In genomic region chr4:7649741-7650531, GRCh38 we compare ENCODE assay signal across 8 cellular contexts.
DNase-seq lines count a peak whose midpoint lies in the region; TF ChIP-seq lines count a peak whose summit lies in the region.

No MANE protein-coding gene starts in this region.

- no TSS peak for BruUV-seq in A673 (replicated peaks; lab: Mats Ljungman, UMichigan)

- H3K4me3 ChIP-seq in AG09309 (ENCODE audit: control insufficient read depth, low read depth, low read length) (no peak overlapping the region), NB4 (ENCODE audit: low read depth, low read length) (no peak overlapping the region), A673 (ENCODE audit: low read depth, low read length, poor library complexity, severe bottlenecking) (no peak overlapping the region)

- intact Hi-C loops in A673 (cut with micrococcal nuclease; ENCODE audit: unreplicated experiment), result no loop called here

- H3K4me1 ChIP-seq in A673 (ENCODE audit: insufficient read depth, low read length, poor library complexity, severe bottlenecking), result no peaks in the 10 kb centered on the region

- TF ChIP-seq CTCF in AG09309 (IDR thresholded peaks at IDR 0.05; ENCODE audit: control insufficient read depth, insufficient read depth, low read depth, low read length, missing control alignments) (no peak), NB4 (IDR thresholded peaks at IDR 0.05; ENCODE audit: low read depth, low read length) (no peak), A673 (conservative IDR thresholded peaks at IDR 0.05; ENCODE audit: low read depth, low read length) (no peak)

- H3K36me3 ChIP-seq in A673 (ENCODE audit: insufficient read depth, low read length, poor library complexity, severe bottlenecking), result no peaks in the 10 kb centered on the region

- TF ChIP-seq POLR2A in NB4 (IDR thresholded peaks at IDR 0.05; ENCODE audit: extremely low read depth, insufficient read length), result no peak

- POLR2A ChIA-PET in A673 (lab: Charles Lee; ENCODE audit: low non-redundant PET), result no interaction called here

- H3K27me3 ChIP-seq in A673 (replicated peaks; ENCODE audit: insufficient read depth, low read depth, low read length, poor library complexity), result no peaks in the 10 kb centered on the region

- CTCF ChIA-PET in A673 (lab: Charles Lee), result no interaction called here

- H3K9me3 ChIP-seq in A673 (ENCODE audit: low read depth, low read length, poor library complexity, severe bottlenecking), result no peaks in the 10 kb centered on the region

- DNase-seq in AG09309 (ENCODE audit: low read depth) (peak; percentile 81), NB4 (ENCODE audit: low read depth) (peak; percentile 93), glomerular endothelial cell (ENCODE audit: extremely low read depth, low read depth, low spot score) (peak; percentile 9), NCI-H2171 treated with DMSO at 0.1 percent for 48 hours (lab: John Stamatoyannopoulos, UW) (no peak), A673 (ENCODE audit: low spot score) (no peak), caudate nucleus (lab: John Stamatoyannopoulos, UW) (no peak)
- peak; percentile 43 for DNase-seq in activated CD8-positive, alpha-beta memory T cell treated with anti-CD3 and anti-CD28 coated beads, Interleukin-2, amount 50 U/mL, for 4 hours
- DNase-seq in stimulated activated CD8-positive, alpha-beta memory T cell treated with anti-CD3 and anti-CD28 coated beads, Interleukin-2, amount 100 ng/mL, for 48 hours (ENCODE audit: low read depth in 2 of 2), result peak; percentile 23 to 42

- H3K27ac ChIP-seq in A673 (ENCODE audit: low read depth, low read length, poor library complexity, severe bottlenecking) (no peak overlapping the region), caudate nucleus (ENCODE audit: low read depth, low read length) (no peak overlapping the region)

Comparison
In these comparisons a context has a peak if more than half of its experiments do, and no peak if none do; other contexts are left out.
1. DNase-seq: peak in AG09309 (single experiment), NB4 (single experiment), activated CD8-positive, alpha-beta memory T cell treated with anti-CD3 and anti-CD28 coated beads, Interleukin-2, amount 50 U/mL, for 4 hours (single experiment), glomerular endothelial cell (single experiment) and stimulated activated CD8-positive, alpha-beta memory T cell treated with anti-CD3 and anti-CD28 coated beads, Interleukin-2, amount 100 ng/mL, for 48 hours (2 of 2); none in NCI-H2171 treated with DMSO at 0.1 percent for 48 hours (single experiment), A673 (single experiment) and caudate nucleus (0 of 61).